Comparison of ENCODE assay signal across 35 cellular contexts in genomic region chr4:183816077-183816476, GRCh38.
DNase-seq lines count a peak whose midpoint lies in the region; ATAC-seq, FAIRE-seq and TF ChIP-seq lines count a peak whose summit lies in the region.
"Had no signal": no experiment of that assay in that cellular context is flagged by ENCODE, and none has a peak within 500 bp of the region (broad histone marks: within the 10 kb centered on the region; RNA-seq: fewer than 3 reads in every experiment).

No MANE protein-coding gene starts in this region.

- TF ChIP-seq POLR2A in HepG2 (IDR thresholded peaks at IDR 0.05; ENCODE audit: insufficient read depth in 1 of 2, low read depth in 2 of 2, low read length in 2 of 2) (no peak), right lobe of liver (IDR thresholded peaks at IDR 0.05) (no peak), K562 (conservative IDR thresholded peaks at IDR 0.05) (no peak)

- no peaks in the 10 kb centered on the region for H3K9me1 ChIP-seq in K562 (ENCODE audit: control insufficient read depth, insufficient read depth, low read length)

- ATAC-seq in HepG2 (no peak), right lobe of liver (no peak), K562 (no peak), GM21528 (IDR thresholded peaks at IDR 0.05; ENCODE audit: low FRiP score, unreplicated experiment) (no peak)
- ATAC-seq: A549; CD8-positive, alpha-beta T cell had no signal

- intact Hi-C loops in HepG2 (cut with micrococcal nuclease; ENCODE audit: unreplicated experiment) (no loop called here), right lobe of liver (cut with DNase I) (no loop called here), K562 (cut with micrococcal nuclease) (no loop called here)

- H3K4me3 ChIP-seq in HepG2 (replicated peaks in 1 of 3; ENCODE audit: insufficient read depth in 1 of 3, low read depth in 2 of 3, low read length in 3 of 3) (no peak overlapping the region), right lobe of liver (no peak overlapping the region), HEK293 (ENCODE audit: low read depth, low read length) (no peak overlapping the region), K562 (no peak overlapping the region), H7 (ENCODE audit: insufficient read depth, low read depth, low read length) (no peak overlapping the region)
- H3K4me3 ChIP-seq: A549; BLaER1; BLaER1 treated with 17β-estradiol and CSF1 and Interleukin-3, amounts not matched to agents 10 nM and 100 nM had no signal

- FAIRE-seq in HepG2 (lab: Jason Lieb, UNC) (no peak), GM18507 (lab: Jason Lieb, UNC) (peak; percentile 57), K562 (lab: Jason Lieb, UNC) (no peak)
- FAIRE-seq: A204.1, A549, D721Med had no signal

- no peak overlapping the region for H2AFZ ChIP-seq in HepG2 (ENCODE audit: low read length)
- H2AFZ ChIP-seq in K562 (ENCODE audit: low read depth, low read length) = no peak overlapping the region

- 57% methylated on average over 6 of the region's 6 CpGs for WGBS in HepG2 (ENCODE audit: low lambda C conversion rate)
- WGBS in right lobe of liver (ENCODE audit: insufficient coverage, low coverage, low lambda C conversion rate, missing lambda C conversion rate) = 79% methylated on average over 6 of the region's 6 CpGs
- 3% methylated on average over 6 of the region's 6 CpGs for WGBS in K562 (ENCODE audit: insufficient coverage, low coverage, missing lambda C conversion rate)

- DNase-seq in HepG2 (ENCODE audit: low spot score) (no peak), right lobe of liver (no peak), GM18507 (ENCODE audit: extremely low spot score, insufficient read length, low read depth) (no peak), K562 (ENCODE audit: extremely low read depth in 1 of 4, low spot score in 3 of 4) (no peak), H7 (no peak)
- DNase-seq in activated naive CD4-positive, alpha-beta T cell treated with Interleukin-2 at 50 U/mL for 16 hours = no peak
- DNase-seq: 8988T; ACHN; AML-193; BE2C; C1 segment of cervical spinal cord; Caco-2; Calu3; CD4-positive, alpha-beta memory T cell; CD4-positive, alpha-beta T cell; CD4-positive, CD25-positive, alpha-beta regulatory T cell; CD8-positive, alpha-beta memory T cell; CD8-positive, alpha-beta T cell; COR-L47; DMS 273 treated with DMSO at 0.1 percent for 48 hours; DMS153; DMS53; DMS79; DMS79 treated with DMSO at 0.1 percent for 48 hours; DND-41; EL had no signal

- H3K9ac ChIP-seq in HepG2 (ENCODE audit: insufficient read depth, low read depth, low read length) (no peak overlapping the region), K562 (ENCODE audit: insufficient read depth in 1 of 2, low read depth in 2 of 2, low read length in 2 of 2) (no peak overlapping the region)
- H3K9ac ChIP-seq: BLaER1; BLaER1 treated with 17β-estradiol and CSF1 and Interleukin-3, amounts not matched to agents 10 nM and 100 nM had no signal

- POLR2A ChIA-PET in HepG2 (lab: Yijun Ruan, JAX) (no interaction called here), HEK293 (lab: Yijun Ruan, JAX) (no interaction called here), K562 (lab: Yijun Ruan, JAX) (no interaction called here)

- BruUV-seq in HepG2 (replicated peaks; lab: Mats Ljungman, UMichigan) = no TSS peak
- BruUV-seq in K562 (replicated peaks; lab: Mats Ljungman, UMichigan) = no TSS peak

- no peaks in the 10 kb centered on the region for H3K79me2 ChIP-seq in HepG2 (ENCODE audit: insufficient read depth, low read length)
- no peaks in the 10 kb centered on the region for H3K79me2 ChIP-seq in K562 (ENCODE audit: control insufficient read depth, insufficient read depth, low read length)

- H4K20me1 ChIP-seq in HepG2 (ENCODE audit: insufficient read depth, low read length) = no peaks in the 10 kb centered on the region
- no peaks in the 10 kb centered on the region for H4K20me1 ChIP-seq in K562 (replicated peaks; ENCODE audit: control insufficient read depth, insufficient read depth, low read length)
- H4K20me1 ChIP-seq: BLaER1; BLaER1 treated with 17β-estradiol and CSF1 and Interleukin-3, amounts not matched to agents 10 nM and 100 nM had no signal

- H3K4me2 ChIP-seq in HepG2 (ENCODE audit: low read depth, low read length) (no peak overlapping the region), K562 (ENCODE audit: insufficient read depth, low read length) (no peak overlapping the region)
- H3K4me2 ChIP-seq: A549; BLaER1; BLaER1 treated with 17β-estradiol and CSF1 and Interleukin-3, amounts not matched to agents 10 nM and 100 nM had no signal

- H3K27ac ChIP-seq in HepG2 (ENCODE audit: extremely low read length, insufficient read depth, low read length) = no peak overlapping the region
- H3K27ac ChIP-seq in right lobe of liver = no peak overlapping the region
- H3K27ac ChIP-seq in HEK293 (ENCODE audit: extremely low read depth, low read depth, low read length) = no peak overlapping the region
- no peak overlapping the region for H3K27ac ChIP-seq in K562 (ENCODE audit: extremely low read depth, low read depth, low read length)
- H3K27ac ChIP-seq: 22Rv1; A549; BLaER1; BLaER1 treated with 17β-estradiol and CSF1 and Interleukin-3, amounts not matched to agents 10 nM and 100 nM; C4-2B had no signal

- no peaks in the 10 kb centered on the region for H3K36me3 ChIP-seq in HepG2 (replicated peaks in 1 of 2; ENCODE audit: control insufficient read depth in 1 of 2, insufficient read depth in 2 of 2, low read length in 2 of 2)
- no peaks in the 10 kb centered on the region for H3K36me3 ChIP-seq in right lobe of liver
- H3K36me3 ChIP-seq in HEK293 (ENCODE audit: control insufficient read depth in 2 of 2, insufficient read depth in 1 of 2, low read length in 2 of 2) = no peaks in the 10 kb centered on the region
- no peaks in the 10 kb centered on the region for H3K36me3 ChIP-seq in K562 (ENCODE audit: control insufficient read depth, insufficient read depth, low read length)
- H3K36me3 ChIP-seq in H7 (replicated peaks; ENCODE audit: control insufficient read depth, insufficient read depth, low read length) = no peaks in the 10 kb centered on the region
- H3K36me3 ChIP-seq: BE2C; BLaER1; BLaER1 treated with 17β-estradiol and CSF1 and Interleukin-3, amounts not matched to agents 10 nM and 100 nM had no signal

- no peaks in the 10 kb centered on the region for H3K9me3 ChIP-seq in HepG2 (ENCODE audit: low read length)
- no peaks in the 10 kb centered on the region for H3K9me3 ChIP-seq in right lobe of liver
- H3K9me3 ChIP-seq in HEK293 (ENCODE audit: control insufficient read depth, insufficient read depth, low read depth, low read length) = no peaks in the 10 kb centered on the region
- no peaks in the 10 kb centered on the region for H3K9me3 ChIP-seq in K562 (replicated peaks; ENCODE audit: control insufficient read depth, insufficient read depth, low read depth, low read length)
- H3K9me3 ChIP-seq: A549, BE2C, Caco-2 had no signal

- H3K27me3 ChIP-seq in HepG2 (ENCODE audit: control insufficient read depth in 1 of 2, insufficient read depth in 2 of 2, low read length in 2 of 2) (peaks cover 1 to 2% of the 10 kb centered on the region in 2 experiments; a peak in 2 of 5 replicates), right lobe of liver (no peaks in the 10 kb centered on the region), K562 (ENCODE audit: control insufficient read depth in 2 of 2, insufficient read depth in 2 of 2, low read length in 2 of 2) (peaks cover 3 to 10% of the 10 kb centered on the region in 2 experiments), H7 (ENCODE audit: control insufficient read depth, insufficient read depth, low read length) (no peaks in the 10 kb centered on the region)
- H3K27me3 ChIP-seq: BE2C; BLaER1; BLaER1 treated with 17β-estradiol and CSF1 and Interleukin-3, amounts not matched to agents 10 nM and 100 nM had no signal

- CTCF ChIA-PET in HepG2 (lab: Yijun Ruan, JAX; ENCODE audit: low intra/inter-chr PET ratio, low total read pairs) = no interaction called here
- CTCF ChIA-PET in HEK293 (lab: Yijun Ruan, JAX) = no interaction called here
- CTCF ChIA-PET in K562 (lab: Yijun Ruan, JAX; ENCODE audit: low intra/inter-chr PET ratio) = no interaction called here

- TF ChIP-seq CTCF in HepG2 (CRISPR knock-in tag; IDR thresholded peaks at IDR 0.05) (no peak), right lobe of liver (IDR thresholded peaks at IDR 0.05) (no peak), HEK293 (tag by site-specific recombination; IDR thresholded peaks at IDR 0.05) (no peak), K562 (IDR thresholded peaks at IDR 0.05 in 2 of 3, conservative IDR thresholded peaks at IDR 0.05 in 1 of 3; ENCODE audit: insufficient read depth in 2 of 3, low read depth in 1 of 3, low read length in 3 of 3) (no peak)

- H3K4me1 ChIP-seq in HepG2 (ENCODE audit: insufficient read depth, low read length) (no peaks in the 10 kb centered on the region), right lobe of liver (no peaks in the 10 kb centered on the region), HEK293 (ENCODE audit: control insufficient read depth, insufficient read depth, low read length) (no peaks in the 10 kb centered on the region), K562 (replicated peaks in 1 of 2; ENCODE audit: control insufficient read depth in 2 of 2, insufficient read depth in 2 of 2, low read length in 2 of 2) (no peaks in the 10 kb centered on the region)
- H3K4me1 ChIP-seq: A549; BE2C; BLaER1; BLaER1 treated with 17β-estradiol and CSF1 and Interleukin-3, amounts not matched to agents 10 nM and 100 nM; Caco-2 had no signal

- TF ChIP-seq EP300 in HepG2 (IDR thresholded peaks at IDR 0.05; ENCODE audit: low read depth in 2 of 2, low read length in 2 of 2) (no peak), HepG2 (CRISPR knock-in tag; IDR thresholded peaks at IDR 0.05; ENCODE audit: borderline replicate concordance) (no peak), K562 (IDR thresholded peaks at IDR 0.05; ENCODE audit: low read length) (no peak)

- in situ Hi-C loops in HepG2 (cut with HindIII; ENCODE audit: extremely low pct_ligation_motif_present, low pct_unique_long_range_greater_than_20kb) (no loop called here), K562 (cut with MboI) (no loop called here)

- no peak for TF ChIP-seq RAD21 in HepG2 (CRISPR knock-in tag; IDR thresholded peaks at IDR 0.05)
- no peak for TF ChIP-seq RAD21 in K562 (CRISPR knock-in tag; conservative IDR thresholded peaks at IDR 0.05 in 1 of 2, IDR thresholded peaks at IDR 0.05 in 1 of 2)

TF ChIP-seq in HepG2, 621 proteins besides CTCF, POLR2A, EP300 and RAD21 (continues in another document):
- TF ChIP-seq ATF7 (IDR thresholded peaks at IDR 0.05) = peak; percentile 44
- no peak for TF ChIP-seq ATF7 (CRISPR knock-in tag; IDR thresholded peaks at IDR 0.05)

TF ChIP-seq in HEK293, 187 proteins besides CTCF, POLR2A, EP300 and RAD21 (continues in another document):
- no peak for TF ChIP-seq TRIM28 (IDR thresholded peaks at IDR 0.05; ENCODE audit: borderline replicate concordance, low read length)

TF ChIP-seq in K562, 482 proteins besides CTCF, POLR2A, EP300 and RAD21:
- TF ChIP-seq ZNF146 (CRISPR knock-in tag; IDR thresholded peaks at IDR 0.05; ENCODE audit: unreplicated experiment) = peak; percentile 71
- TF ChIP-seq POLR2AphosphoS2 (IDR thresholded peaks at IDR 0.05; ENCODE audit: low read length) = no peak
